29 cellular contexts compared by ENCODE assay signal in genomic region chr5:172670444-172670843, GRCh38.
"Had no signal": no experiment of that assay in that cellular context is flagged by ENCODE, and none has a peak within 500 bp of the region (broad histone marks: within the 10 kb centered on the region; RNA-seq: fewer than 3 reads in every experiment).

No MANE protein-coding gene starts in this region.

- H3K27ac ChIP-seq: lower lobe of right lung, neural progenitor cell, neutrophil, right atrium auricular region, skin epidermis, uterus had no signal

- ATAC-seq: left cardiac atrium; left lobe of liver; lower lobe of right lung; sciatic nerve; stimulated activated naive B cell treated with anti-CD40 and anti-IgM and Interleukin-4, amounts not matched to agents 10 μg/mL and 1 μg/mL and 100 μg/mL, for 72 hours; stimulated activated naive CD8-positive, alpha-beta T cell treated with anti-CD3 and anti-CD28 coated beads, Interleukin-15, Interleukin-2, amounts not matched to agents 100 U/mL and 50 U/mL, for 24 hours had no signal

- H3K4me1 Mint-ChIP-seq: natural killer cell; stimulated activated naive B cell treated with anti-CD40 and anti-IgM and Interleukin-4, amounts not matched to agents 10 μg/mL and 1 μg/mL and 100 μg/mL, for 72 hours had no signal

- H3K4me3 ChIP-seq: lower lobe of right lung, neural progenitor cell, right atrium auricular region, skin epidermis, tibial nerve, uterus had no signal

- H3K4me3 Mint-ChIP-seq: mesothelial cell of epicardium; natural killer cell; nephron progenitor cell; neural progenitor cell; stimulated activated naive B cell treated with anti-CD40 and anti-IgM and Interleukin-4, amounts not matched to agents 10 μg/mL and 1 μg/mL and 100 μg/mL, for 72 hours; type B pancreatic cell had no signal

- FAIRE-seq: keratinocyte had no signal

- H3K9me3 Mint-ChIP-seq: mesothelial cell of epicardium, natural killer cell, nephron progenitor cell, neural progenitor cell, type B pancreatic cell had no signal

- H3K36me3 ChIP-seq: neural progenitor cell, neutrophil, uterus had no signal

- H3K9me3 ChIP-seq: lower lobe of right lung, neutrophil, right atrium auricular region, tibial nerve, uterus had no signal

- DNase-seq: hippocampal formation; kidney glomerular epithelial cell; left cardiac atrium; lower lobe of right lung; mammary epithelial cell; mesendoderm; naive B cell; natural killer cell; nephron progenitor cell; occipital lobe; stimulated activated CD4-positive, alpha-beta T cell treated with anti-CD3 and anti-CD28 coated beads, Interleukin-12 subunit alpha, Interleukin-12 subunit beta, amount 100 ng/mL, for 4 hours; stimulated activated CD4-positive, alpha-beta T cell treated with anti-CD3 and anti-CD28 coated beads, Interleukin-15, amount 100 ng/mL, for 24 hours; stimulated activated CD4-positive, alpha-beta T cell treated with anti-CD3 and anti-CD28 coated beads, Interleukin-2, amount 100 ng/mL, for 24 hours; stimulated activated CD4-positive, alpha-beta T cell treated with anti-CD3 and anti-CD28 coated beads, Interleukin-4, amount 100 ng/mL, for 1 hour; stimulated activated naive B cell treated with anti-CD40 and anti-IgM and Interleukin-4, amounts not matched to agents 10 μg/mL and 1 μg/mL and 100 μg/mL, for 72 hours; stimulated activated naive CD8-positive, alpha-beta T cell treated with anti-CD3 and anti-CD28 coated beads, Interleukin-15, Interleukin-2, amounts not matched to agents 100 U/mL and 50 U/mL, for 24 hours; substantia nigra; uterus had no signal

- H3K36me3 Mint-ChIP-seq: natural killer cell; stimulated activated naive B cell treated with anti-CD40 and anti-IgM and Interleukin-4, amounts not matched to agents 10 μg/mL and 1 μg/mL and 100 μg/mL, for 72 hours had no signal

- H3K4me1 ChIP-seq: uterus had no signal

- H3K27ac Mint-ChIP-seq: mesothelial cell of epicardium; natural killer cell; nephron progenitor cell; neural progenitor cell; progenitor cell of endocrine pancreas; stimulated activated naive B cell treated with anti-CD40 and anti-IgM and Interleukin-4, amounts not matched to agents 10 μg/mL and 1 μg/mL and 100 μg/mL, for 72 hours; type B pancreatic cell had no signal

- H3K27me3 Mint-ChIP-seq: type B pancreatic cell had no signal

- H3K27me3 ChIP-seq: neural progenitor cell, right atrium auricular region, tibial nerve, uterus had no signal
